ENCODE assay signal across 26 cellular contexts in genomic region chr1:213686983-213687382, GRCh38.
"Had no signal": no experiment of that assay in that cellular context is flagged by ENCODE, and none has a peak within 500 bp of the region (broad histone marks: within the 10 kb centered on the region; RNA-seq: fewer than 3 reads in every experiment).

No MANE protein-coding gene starts in this region.

- FAIRE-seq: astrocyte, endometrium had no signal

- H3K36me3 ChIP-seq: heart right ventricle, lower lobe of right lung, suprapubic skin, tibial artery had no signal

- H3K27ac ChIP-seq: heart right ventricle, lower lobe of right lung, suprapubic skin, tibial artery had no signal

- H3K4me1 ChIP-seq: heart right ventricle, lower lobe of right lung, suprapubic skin, tibial artery had no signal

- DNase-seq: activated CD4-positive, alpha-beta memory T cell treated with anti-CD3 and anti-CD28 coated beads, Interleukin-2, amount 10 ng/mL, durations not matched to agents 7 days and 5 days; activated CD4-positive, alpha-beta T cell treated with anti-CD3 and anti-CD28 coated beads, Interleukin-2, amount 10 ng/mL, durations not matched to agents 7 days and 5 days; activated CD4-positive, CD25-positive, alpha-beta regulatory T cell treated with anti-CD3 and anti-CD28 coated beads, Interleukin-2, amount 50 U/mL, for 72 hours; activated CD8-positive, alpha-beta memory T cell treated with anti-CD3 and anti-CD28 coated beads, Interleukin-2, amount 50 U/mL, for 48 hours; activated gamma-delta T cell; activated naive CD4-positive, alpha-beta T cell treated with anti-CD3 and anti-CD28 coated beads, Interleukin-2, amount 50 U/mL, for 16 hours; activated T-cell treated with anti-CD3 and anti-CD28 coated beads, Interleukin-2, amount 50 U/mL, for 24 hours; amniotic stem cell; effector CD8-positive, alpha-beta T cell; erythroblast; heart right ventricle; kidney glomerular epithelial cell; lower lobe of right lung; mesendoderm; mucosa of descending colon; posterior cingulate gyrus; right cardiac atrium; stimulated activated CD4-positive, alpha-beta T cell treated with anti-CD3 and anti-CD28 coated beads, Interleukin-15, amount 100 ng/mL, for 24 hours; stimulated activated CD4-positive, alpha-beta T cell treated with anti-CD3 and anti-CD28 coated beads, Interleukin-2, amount 100 ng/mL, for 24 hours; stimulated activated naive CD4-positive, alpha-beta T cell; T-helper 2 cell; tibial artery had no signal

- H3K27me3 ChIP-seq: suprapubic skin had no signal

- H3K9me3 ChIP-seq: heart right ventricle, lower lobe of right lung, mucosa of descending colon, suprapubic skin, tibial artery had no signal

- H3K4me3 ChIP-seq: heart right ventricle, lower lobe of right lung, mucosa of descending colon, suprapubic skin, tibial artery had no signal

- ATAC-seq: heart right ventricle; lower lobe of right lung; natural killer cell treated with Interleukin-12 subunit alpha and Interleukin-12 subunit beta and Interleukin-15 and Interleukin-18, amount 100 ng/mL, for 72 hours; right cardiac atrium had no signal
